Comparison of ENCODE assay signal across 24 cellular contexts in genomic region chr11:122046846-122047245, GRCh38.
DNase-seq lines count a peak whose midpoint lies in the region; ATAC-seq lines count a peak whose summit lies in the region.
"Had no signal": no experiment of that assay in that cellular context is flagged by ENCODE, and none has a peak within 500 bp of the region (broad histone marks: within the 10 kb centered on the region; RNA-seq: fewer than 3 reads in every experiment).

No MANE protein-coding gene starts in this region.

- H3K9me3 ChIP-seq in Karpas-422 (ENCODE audit: low read length), result no peaks in the 10 kb centered on the region
- H3K9me3 ChIP-seq: HAP-1, mucosa of descending colon, psoas muscle, upper lobe of right lung had no signal

- H3K36me3 Mint-ChIP-seq in activated CD4-positive, alpha-beta T cell treated with anti-CD3 and anti-CD28 coated beads, Interleukin-2, amount 10 ng/mL, durations not matched to agents 24 days and 14 days (ENCODE audit: low read depth), result no peaks in the 10 kb centered on the region
- H3K36me3 Mint-ChIP-seq: CD14-positive monocyte had no signal

- no peak overlapping the region for H3K4me3 Mint-ChIP-seq in activated CD4-positive, alpha-beta T cell treated with anti-CD3 and anti-CD28 coated beads, Interleukin-2, amount 10 ng/mL, durations not matched to agents 24 days and 14 days
- H3K4me3 Mint-ChIP-seq: activated B cell treated with CpG ODN at 0.5 μM for 24 hours; activated CD8-positive, alpha-beta T cell treated with anti-CD3 and anti-CD28 coated beads for 36 hours; CD14-positive monocyte; effector memory CD8-positive, alpha-beta T cell had no signal

- no peak overlapping the region for H3K27ac ChIP-seq in Karpas-422 (ENCODE audit: low read length)
- H3K27ac ChIP-seq: foreskin keratinocyte, hepatocyte, psoas muscle, upper lobe of right lung had no signal

- no peaks in the 10 kb centered on the region for H3K79me2 ChIP-seq in Karpas-422 (ENCODE audit: low read length)
- H3K79me2 ChIP-seq: hepatocyte had no signal

- no peak overlapping the region for H3K4me3 ChIP-seq in skeletal muscle cell (ENCODE audit: low read depth, low read length)
- no peak overlapping the region for H3K4me3 ChIP-seq in Karpas-422 (ENCODE audit: low read length)
- H3K4me3 ChIP-seq: HAP-1, hepatocyte, mucosa of descending colon, psoas muscle, upper lobe of right lung had no signal

- no peak overlapping the region for H3K27ac Mint-ChIP-seq in activated CD4-positive, alpha-beta T cell treated with anti-CD3 and anti-CD28 coated beads, Interleukin-2, amount 10 ng/mL, durations not matched to agents 24 days and 14 days
- H3K27ac Mint-ChIP-seq: activated B cell treated with CpG ODN at 0.5 μM for 24 hours; activated CD8-positive, alpha-beta T cell treated with anti-CD3 and anti-CD28 coated beads for 36 hours; CD14-positive monocyte; effector memory CD8-positive, alpha-beta T cell had no signal

- no peaks in the 10 kb centered on the region for H3K4me1 ChIP-seq in Karpas-422 (ENCODE audit: low read length)
- H3K4me1 ChIP-seq: HAP-1, psoas muscle, upper lobe of right lung had no signal

- H4K20me1 ChIP-seq in Karpas-422 (ENCODE audit: insufficient read depth, low read depth, low read length), result no peaks in the 10 kb centered on the region

- intact Hi-C loops in activated CD4-positive, alpha-beta T cell treated with anti-CD3 and anti-CD28 coated beads, Interleukin-2, amount 10 ng/mL, durations not matched to agents 24 days and 14 days (cut with micrococcal nuclease), result no loop called here

- no peak overlapping the region for H3K4me2 ChIP-seq in Karpas-422 (ENCODE audit: low read depth, low read length, poor library complexity, severe bottlenecking)
- H3K4me2 ChIP-seq: hepatocyte had no signal

- H3K36me3 ChIP-seq in Karpas-422 (ENCODE audit: insufficient read depth, low read length), result no peaks in the 10 kb centered on the region
- H3K36me3 ChIP-seq: HAP-1, upper lobe of right lung had no signal

- no peak for ATAC-seq in GM19035 (IDR thresholded peaks at IDR 0.05; ENCODE audit: unreplicated experiment)
- ATAC-seq: activated CD8-positive, alpha-beta T cell treated with anti-CD3 and anti-CD28 coated beads for 36 hours; effector memory CD8-positive, alpha-beta T cell; foreskin keratinocyte; mucosa of descending colon; upper lobe of right lung had no signal

- no peaks in the 10 kb centered on the region for H3K4me1 Mint-ChIP-seq in activated CD4-positive, alpha-beta T cell treated with anti-CD3 and anti-CD28 coated beads, Interleukin-2, amount 10 ng/mL, durations not matched to agents 24 days and 14 days
- H3K4me1 Mint-ChIP-seq: activated B cell treated with CpG ODN at 0.5 μM for 24 hours, CD14-positive monocyte had no signal

- peak; percentile 24 for DNase-seq in AG08395 (ENCODE audit: low spot score)
- DNase-seq in amniotic epithelial cell (ENCODE audit: low read depth), result peak; percentile 85
- peak; percentile 55 for DNase-seq in fibroblast of gingiva (ENCODE audit: low read depth)
- peak; percentile 76 for DNase-seq in skeletal muscle cell (ENCODE audit: low read depth)
- no peak for DNase-seq in SIG-M5 (lab: John Stamatoyannopoulos, UW)
- no peak for DNase-seq in activated CD4-positive, alpha-beta T cell treated with anti-CD3 and anti-CD28 coated beads, Interleukin-2, amount 10 ng/mL, durations not matched to agents 24 days and 14 days
- no peak for DNase-seq in Karpas-422
- DNase-seq: activated B cell treated with CpG ODN at 0.5 μM for 24 hours; activated CD8-positive, alpha-beta T cell treated with anti-CD3 and anti-CD28 coated beads for 36 hours; activated naive CD4-positive, alpha-beta T cell treated with Interleukin-2 at 50 U/mL for 16 hours; activated T-cell treated with anti-CD3 and anti-CD28 coated beads, Interleukin-2, amount 50 U/mL, for 1 hour; amygdala; effector memory CD8-positive, alpha-beta T cell; foreskin keratinocyte; mucosa of descending colon; NCI-H1105 treated with DMSO at 0.1 percent for 48 hours; stimulated activated CD8-positive, alpha-beta memory T cell treated with anti-CD3 and anti-CD28 coated beads, Interleukin-4, amount 100 ng/mL, for 48 hours; T1000; upper lobe of right lung had no signal

- no peaks in the 10 kb centered on the region for H3K27me3 Mint-ChIP-seq in activated CD4-positive, alpha-beta T cell treated with anti-CD3 and anti-CD28 coated beads, Interleukin-2, amount 10 ng/mL, durations not matched to agents 24 days and 14 days
- H3K27me3 Mint-ChIP-seq: activated CD8-positive, alpha-beta T cell treated with anti-CD3 and anti-CD28 coated beads for 36 hours had no signal

- H3K9me3 Mint-ChIP-seq in activated CD4-positive, alpha-beta T cell treated with anti-CD3 and anti-CD28 coated beads, Interleukin-2, amount 10 ng/mL, durations not matched to agents 24 days and 14 days, result no peaks in the 10 kb centered on the region

- H3K9ac ChIP-seq in Karpas-422 (ENCODE audit: low read length), result no peak overlapping the region

- H2AFZ ChIP-seq in Karpas-422 (ENCODE audit: low read length), result no peak overlapping the region
- H2AFZ ChIP-seq: hepatocyte had no signal

- H3K9me2 ChIP-seq in Karpas-422 (replicated peaks; ENCODE audit: insufficient read depth, low read length), result no peaks in the 10 kb centered on the region

- H3K27me3 ChIP-seq in Karpas-422 (ENCODE audit: low read length), result no peaks in the 10 kb centered on the region
- H3K27me3 ChIP-seq: foreskin keratinocyte, upper lobe of right lung had no signal

Comparison
In these comparisons a context has a peak if more than half of its experiments do, and no peak if none do; other contexts are left out.
1. DNase-seq: peak in AG08395 (single experiment), amniotic epithelial cell (single experiment), fibroblast of gingiva (single experiment) and skeletal muscle cell (single experiment); none in SIG-M5 (single experiment), activated CD4-positive, alpha-beta T cell treated with anti-CD3 and anti-CD28 coated beads, Interleukin-2, amount 10 ng/mL, durations not matched to agents 24 days and 14 days (single experiment) and Karpas-422 (single experiment).